8 cellular contexts compared by ENCODE assay signal in the genomic region with DNA sequence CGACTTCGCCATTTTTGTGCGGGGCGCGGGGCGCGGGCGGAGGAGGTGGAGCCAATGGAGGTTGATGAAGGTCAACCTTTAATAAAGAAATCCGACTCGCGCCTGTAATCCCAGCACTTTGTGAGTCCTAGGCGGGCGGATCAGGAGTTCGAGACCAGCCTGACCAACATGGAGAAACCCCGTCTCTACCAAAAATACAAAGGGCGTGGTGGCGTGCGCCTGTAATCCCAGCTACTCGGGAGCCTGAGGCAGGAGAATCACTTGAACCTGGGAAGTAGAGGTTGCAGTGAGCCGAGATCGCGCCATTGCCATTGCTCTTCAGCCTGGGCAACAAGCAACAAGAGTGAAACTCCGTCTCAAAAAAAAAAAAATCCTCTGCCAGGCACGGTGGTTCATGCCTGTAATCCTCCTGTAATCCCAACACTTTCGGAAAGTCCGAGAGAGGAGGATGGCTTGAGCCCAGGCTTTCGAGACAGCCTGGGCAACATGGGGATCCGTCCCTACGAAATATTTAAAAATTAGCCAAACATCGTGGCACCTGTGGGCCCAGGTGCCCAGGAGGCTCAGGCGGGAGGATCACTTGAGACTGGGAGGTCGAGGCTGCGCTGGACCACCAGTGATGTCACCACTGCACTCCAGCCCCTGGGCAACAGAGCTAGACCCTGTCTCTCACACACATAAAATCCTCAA. TPM values are rescaled to one million over a fixed set of nuclear protein-coding genes. Genes with fewer than 3 reads are reported as not detected.
A peak's percentile ranks its signal among the peaks of the same experiment; 100 is the strongest.
DNase-seq lines count a peak whose midpoint lies in the region; ATAC-seq, FAIRE-seq and TF ChIP-seq lines count a peak whose summit lies in the region.

No MANE protein-coding gene starts in this region.

- CTCF ChIA-PET in A549 (lab: Yijun Ruan, JAX) = interaction anchor here (0.6 to 3.4 kb wide), 7 partner anchors 11 to 145 kb away, joined by 3 to 25 read pairs (median 5); a partner anchor contains a TSS

- no peak overlapping the region for H3K9ac ChIP-seq in HUES48 (ENCODE audit: low read depth, low read length)
- H3K9ac ChIP-seq in mucosa of stomach (ENCODE audit: low read length) = peak overlapping the region; percentile 88

- H3K27me3 ChIP-seq in HUES48 (ENCODE audit: control insufficient read depth, insufficient read depth, low read length) (no peaks in the 10 kb centered on the region), bronchial epithelial cell (ENCODE audit: control insufficient read depth, insufficient read depth, low read length) (peaks cover 2% of the 10 kb centered on the region), mucosa of stomach (ENCODE audit: control insufficient read depth, insufficient read depth, low read length) (no peaks in the 10 kb centered on the region)

- no peak for TF ChIP-seq CTCF in A549 (IDR thresholded peaks at IDR 0.05)
- no peak for TF ChIP-seq CTCF in bronchial epithelial cell (IDR thresholded peaks at IDR 0.05; ENCODE audit: insufficient read depth, low read length, severe bottlenecking)

- peaks cover 11% of the 10 kb centered on the region for H3K4me1 ChIP-seq in A549
- peaks cover 5% of the 10 kb centered on the region; the same call in 1 of the 2 replicates for H3K4me1 ChIP-seq in HUES48 (ENCODE audit: control insufficient read depth, insufficient read depth, low read length)
- peaks cover 14% of the 10 kb centered on the region for H3K4me1 ChIP-seq in mucosa of stomach (ENCODE audit: control insufficient read depth, insufficient read depth, low read length)

- FAIRE-seq in A549 (lab: Jason Lieb, UNC) (no peak), bronchial epithelial cell (lab: Jason Lieb, UNC) (no peak)

- ATAC-seq in A549 = no peak; a peak in 1 of 6 replicates
- ATAC-seq in GM19035 (IDR thresholded peaks at IDR 0.05; ENCODE audit: unreplicated experiment) = no peak
- no peak for ATAC-seq in GM21723 (IDR thresholded peaks at IDR 0.05; ENCODE audit: unreplicated experiment)

- TF ChIP-seq POLR2A in A549 (IDR thresholded peaks at IDR 0.05; ENCODE audit: low read length) = no peak

- H3K36me3 ChIP-seq in HUES48 (ENCODE audit: control insufficient read depth, insufficient read depth, low read length) (peaks cover 32% of the 10 kb centered on the region), bronchial epithelial cell (ENCODE audit: control insufficient read depth, insufficient read depth, low read length) (peaks cover 13% of the 10 kb centered on the region), mucosa of stomach (ENCODE audit: control insufficient read depth, insufficient read depth, low read length) (peaks cover 12% of the 10 kb centered on the region)

- peak overlapping the region; percentile 65 to 91 for H3K27ac ChIP-seq in A549
- peak overlapping the region; percentile 5 for H3K27ac ChIP-seq in HUES48 (ENCODE audit: low read depth, low read length)

- DNase-seq in A549 (ENCODE audit: low read depth in 1 of 2, low spot score in 1 of 2) (no peak), bronchial epithelial cell (ENCODE audit: low read depth) (no peak), NCI-H526 (lab: John Stamatoyannopoulos, UW) (no peak), middle frontal gyrus (ENCODE audit: extremely low spot score, low spot score) (no peak)

- peak overlapping the region; percentile 89 for H3K4me3 ChIP-seq in A549
- peak overlapping the region; percentile 97; the same call in 1 of the 2 replicates for H3K4me3 ChIP-seq in HUES48 (ENCODE audit: low read depth, low read length)
- peak overlapping the region; percentile 88 for H3K4me3 ChIP-seq in bronchial epithelial cell (ENCODE audit: low read depth, low read length)
- H3K4me3 ChIP-seq in mucosa of stomach (ENCODE audit: low read length) = peak overlapping the region; percentile 84

- 47% methylated on average over 33 of the region's 33 CpGs for WGBS in A549 (ENCODE audit: missing lambda C conversion rate)

- H3K9me3 ChIP-seq in A549 (no peaks in the 10 kb centered on the region), HUES48 (ENCODE audit: control insufficient read depth, insufficient read depth, low read length) (no peaks in the 10 kb centered on the region), mucosa of stomach (ENCODE audit: control insufficient read depth, low read length) (no peaks in the 10 kb centered on the region)

- peak overlapping the region; percentile 64 for H3K4me2 ChIP-seq in A549

- no peak for TF ChIP-seq EP300 in A549 (IDR thresholded peaks at IDR 0.05)

- no peak for TF ChIP-seq RAD21 in A549 (conservative IDR thresholded peaks at IDR 0.05 in 1 of 2, IDR thresholded peaks at IDR 0.05 in 1 of 2)

- POLR2A ChIA-PET in A549 (lab: Yijun Ruan, JAX) = interaction anchor here (1.3 to 2.6 kb wide), 3 partner anchors 11 to 77 kb away, joined by 3 to 17 read pairs (median 5); a partner anchor contains a TSS

TF ChIP-seq in A549, 52 proteins besides CTCF, POLR2A, EP300 and RAD21:
- TF ChIP-seq JUN (IDR thresholded peaks at IDR 0.05) (peak in 1 of 2 experiments; percentile 8; a peak in 1 of 5 replicates), CHD4 (IDR thresholded peaks at IDR 0.05; ENCODE audit: borderline replicate concordance) (0 out of 2 replicates have a peak, but pooled peaks have one; percentile 63)
- TF ChIP-seq, protein P1, sequence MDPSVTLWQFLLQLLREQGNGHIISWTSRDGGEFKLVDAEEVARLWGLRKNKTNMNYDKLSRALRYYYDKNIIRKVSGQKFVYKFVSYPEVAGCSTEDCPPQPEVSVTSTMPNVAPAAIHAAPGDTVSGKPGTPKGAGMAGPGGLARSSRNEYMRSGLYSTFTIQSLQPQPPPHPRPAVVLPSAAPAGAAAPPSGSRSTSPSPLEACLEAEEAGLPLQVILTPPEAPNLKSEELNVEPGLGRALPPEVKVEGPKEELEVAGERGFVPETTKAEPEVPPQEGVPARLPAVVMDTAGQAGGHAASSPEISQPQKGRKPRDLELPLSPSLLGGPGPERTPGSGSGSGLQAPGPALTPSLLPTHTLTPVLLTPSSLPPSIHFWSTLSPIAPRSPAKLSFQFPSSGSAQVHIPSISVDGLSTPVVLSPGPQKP (IDR thresholded peaks at IDR 0.05; ENCODE audit: low read depth, low read length) = no peak
- TF ChIP-seq, protein P2, sequence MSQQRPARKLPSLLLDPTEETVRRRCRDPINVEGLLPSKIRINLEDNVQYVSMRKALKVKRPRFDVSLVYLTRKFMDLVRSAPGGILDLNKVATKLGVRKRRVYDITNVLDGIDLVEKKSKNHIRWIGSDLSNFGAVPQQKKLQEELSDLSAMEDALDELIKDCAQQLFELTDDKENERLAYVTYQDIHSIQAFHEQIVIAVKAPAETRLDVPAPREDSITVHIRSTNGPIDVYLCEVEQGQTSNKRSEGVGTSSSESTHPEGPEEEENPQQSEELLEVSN (IDR thresholded peaks at IDR 0.05; ENCODE audit: borderline replicate concordance, low read depth) = peak; percentile 31; the same call in 1 of the 2 replicates

RNA-seq across cellular contexts. Expression of a gene that starts 0.5 kb away (rescaled TPM):
- polyA plus RNA-seq in A549 (2011; rRNA removed) (79.9 and 139 TPM in 2 replicates), A549 (2017; fragmentation: RNase III; extraction: RNeasy Plus Mini Kit Qiagen cat#74134 plus additional on column Dnase treatment) (52.3 to 58.2 TPM (median 54.6 TPM) in 3 replicates)
- 75.3 and 92.1 TPM in 2 replicates for polyA plus RNA-seq in A549 (2012; cell fraction: cytosol; rRNA removed)
- 77.9 and 95.0 TPM in 2 replicates for polyA plus RNA-seq in A549 (2012; cell fraction: nucleus; rRNA removed)
- polyA minus RNA-seq in A549 (2011; rRNA and poly(A)+ RNA removed) = 86.2 and 131 TPM in 2 replicates
- total RNA-seq in bronchial epithelial cell = 46.1 and 69.3 TPM in 2 replicates

RNA-seq across cellular contexts. Expression of a gene that starts 4.3 kb away (rescaled TPM):
- not detected in 2 replicates for polyA plus RNA-seq in A549 (2011; rRNA removed)
- not detected in 2 replicates for polyA plus RNA-seq in A549 (2012; cell fraction: cytosol; rRNA removed)
- polyA plus RNA-seq in A549 (2012; cell fraction: nucleus; rRNA removed) = not detected in 2 replicates
- not detected in 3 replicates for polyA plus RNA-seq in A549 (2017; fragmentation: RNase III; extraction: RNeasy Plus Mini Kit Qiagen cat#74134 plus additional on column Dnase treatment)
- not detected in 2 replicates for polyA minus RNA-seq in A549 (2011; rRNA and poly(A)+ RNA removed)
- total RNA-seq in bronchial epithelial cell = not detected in 2 replicates

RNA-seq across cellular contexts. Expression of a gene that starts 11.3 kb away (rescaled TPM):
- 1.9 and 2.4 TPM in 2 replicates for polyA plus RNA-seq in A549 (2011; rRNA removed)
- polyA plus RNA-seq in A549 (2012; cell fraction: cytosol; rRNA removed) = 1.6 and 1.8 TPM in 2 replicates
- 2.4 and 2.9 TPM in 2 replicates for polyA plus RNA-seq in A549 (2012; cell fraction: nucleus; rRNA removed)
- polyA plus RNA-seq in A549 (2017; fragmentation: RNase III; extraction: RNeasy Plus Mini Kit Qiagen cat#74134 plus additional on column Dnase treatment) = 0.96 to 1.0 TPM (median 1.0 TPM) in 3 replicates
- 1.9 and 2.3 TPM in 2 replicates for polyA minus RNA-seq in A549 (2011; rRNA and poly(A)+ RNA removed)
- total RNA-seq in bronchial epithelial cell = not detected in 2 replicates

RNA-seq across cellular contexts. Expression of a gene that starts 13.9 kb away (rescaled TPM):
- not detected in 2 replicates for polyA plus RNA-seq in A549 (2011; rRNA removed)
- not detected in 2 replicates for polyA plus RNA-seq in A549 (2012; cell fraction: cytosol; rRNA removed)
- polyA plus RNA-seq in A549 (2012; cell fraction: nucleus; rRNA removed) = not detected in 2 replicates
- polyA plus RNA-seq in A549 (2017; fragmentation: RNase III; extraction: RNeasy Plus Mini Kit Qiagen cat#74134 plus additional on column Dnase treatment) = not detected in 3 replicates
- polyA minus RNA-seq in A549 (2011; rRNA and poly(A)+ RNA removed) = not detected in 2 replicates
- under 0.01 TPM in 1 of 2 replicates, not detected in the other for total RNA-seq in bronchial epithelial cell

RNA-seq across cellular contexts. Expression of a gene that starts 16.0 kb away (rescaled TPM):
- polyA plus RNA-seq in A549 (2011; rRNA removed) (5.8 and 6.6 TPM in 2 replicates), A549 (2017; fragmentation: RNase III; extraction: RNeasy Plus Mini Kit Qiagen cat#74134 plus additional on column Dnase treatment) (4.5 to 5.4 TPM (median 5.1 TPM) in 3 replicates)
- 8.1 and 8.2 TPM in 2 replicates for polyA plus RNA-seq in A549 (2012; cell fraction: cytosol; rRNA removed)
- polyA plus RNA-seq in A549 (2012; cell fraction: nucleus; rRNA removed) = 6.9 and 8.1 TPM in 2 replicates
- polyA minus RNA-seq in A549 (2011; rRNA and poly(A)+ RNA removed) = 4.7 and 5.3 TPM in 2 replicates
- 0.26 and 0.53 TPM in 2 replicates for total RNA-seq in bronchial epithelial cell
